Comparison of ENCODE assay signal across 9 cellular contexts in genomic region chr6:134379086-134379485, GRCh38.
DNase-seq lines count a peak whose midpoint lies in the region; ATAC-seq, FAIRE-seq and TF ChIP-seq lines count a peak whose summit lies in the region.
"Had no signal": no experiment of that assay in that cellular context is flagged by ENCODE, and none has a peak within 500 bp of the region (broad histone marks: within the 10 kb centered on the region; RNA-seq: fewer than 3 reads in every experiment).

No MANE protein-coding gene starts in this region.

- H3K36me3 Mint-ChIP-seq in activated T-helper 17 cell treated with anti-CD3 and anti-CD28 coated beads, Interleukin-2, amount 50 U/mL, for 72 hours (ENCODE audit: low read depth), result no peaks in the 10 kb centered on the region

- no peak for TF ChIP-seq CTCF in GM12864 (IDR thresholded peaks at IDR 0.05; ENCODE audit: low read depth, low read length, missing control alignments)
- TF ChIP-seq CTCF in pancreas (IDR thresholded peaks at IDR 0.05), result no peak
- no peak for TF ChIP-seq CTCF in brain microvascular endothelial cell (IDR thresholded peaks at IDR 0.05; ENCODE audit: low read depth, low read length, missing control alignments)

- no peaks in the 10 kb centered on the region for H3K36me3 ChIP-seq in pancreas
- H3K36me3 ChIP-seq in brain microvascular endothelial cell (replicated peaks), result no peaks in the 10 kb centered on the region

- H3K27ac Mint-ChIP-seq in activated T-helper 17 cell treated with anti-CD3 and anti-CD28 coated beads, Interleukin-2, amount 50 U/mL, for 72 hours, result peak overlapping the region; percentile 85

- H3K4me1 ChIP-seq in pancreas, result peaks cover 6 to 22% (median 14%) of the 10 kb centered on the region in 3 donors

- H3K27me3 ChIP-seq in pancreas (no peaks in the 10 kb centered on the region), brain microvascular endothelial cell (replicated peaks) (no peaks in the 10 kb centered on the region)

- H3K9me3 Mint-ChIP-seq in activated T-helper 17 cell treated with anti-CD3 and anti-CD28 coated beads, Interleukin-2, amount 50 U/mL, for 72 hours, result peaks cover 6% of the 10 kb centered on the region

- H3K27me3 Mint-ChIP-seq in activated T-helper 17 cell treated with anti-CD3 and anti-CD28 coated beads, Interleukin-2, amount 50 U/mL, for 72 hours, result no peaks in the 10 kb centered on the region

- H3K4me3 Mint-ChIP-seq in activated T-helper 17 cell treated with anti-CD3 and anti-CD28 coated beads, Interleukin-2, amount 50 U/mL, for 72 hours, result peak overlapping the region; percentile 75

- ATAC-seq in GM21367 (IDR thresholded peaks at IDR 0.05; ENCODE audit: unreplicated experiment) (peak; percentile 76), HG03565 (IDR thresholded peaks at IDR 0.05; ENCODE audit: unreplicated experiment) (peak; percentile 94), pancreas (peak; percentile 93 to 98 (median 98))
- peak; percentile 98 for ATAC-seq in activated T-helper 17 cell treated with anti-CD3 and anti-CD28 coated beads, Interleukin-2, amount 50 U/mL, for 72 hours (replicated peaks)

- peaks cover 23% of the 10 kb centered on the region for H3K4me1 Mint-ChIP-seq in activated T-helper 17 cell treated with anti-CD3 and anti-CD28 coated beads, Interleukin-2, amount 50 U/mL, for 72 hours

- no peak for FAIRE-seq in pancreas (lab: Jason Lieb, UNC)
- FAIRE-seq: colon had no signal

- H3K27ac ChIP-seq in pancreas (peak overlapping the region; percentile 9 to 83 (median 54)), brain microvascular endothelial cell (no peak overlapping the region)

- no peaks in the 10 kb centered on the region for H3K9me3 ChIP-seq in pancreas

- DNase-seq in GM12864 (ENCODE audit: low read depth), result peak; percentile 62
- DNase-seq in pancreas, result peak in 5 of 6 donors; percentile 66 to 83 (median 74)
- no peak for DNase-seq in GOT3 (lab: John Stamatoyannopoulos, UW)
- no peak for DNase-seq in posterior vena cava (ENCODE audit: low spot score)
- DNase-seq in brain microvascular endothelial cell, result no peak

- intact Hi-C loops in pancreas (cut with DNase I), result loop anchor here in 1 of 3 donors (10.0 kb wide), 1 partner anchor 204 kb away; no protein-coding TSS in a partner anchor
- intact Hi-C loops in posterior vena cava (cut with DNase I), result no loop called here

- no peak overlapping the region; the same call in 1 of the 2 replicates for H3K4me3 ChIP-seq in GM12864 (ENCODE audit: low read depth, low read length)
- no peak overlapping the region for H3K4me3 ChIP-seq in pancreas
- no peak overlapping the region for H3K4me3 ChIP-seq in brain microvascular endothelial cell (ENCODE audit: low read depth, low read length)

- WGBS in pancreas, 2 donors, result 13 to 17% methylated on average over 5 of the region's 5 CpGs

- in situ Hi-C loops in brain microvascular endothelial cell (cut with HindIII; ENCODE audit: low pct_ligation_motif_present, low sequenced_read_pairs), result no loop called here

Comparison
In these comparisons a context has a peak if more than half of its experiments do, and no peak if none do; other contexts are left out.
1. DNase-seq: peak in GM12864 (single experiment) and pancreas (5 of 6); none in GOT3 (single experiment), posterior vena cava (single experiment) and brain microvascular endothelial cell (single experiment).
2. Peak in every context shown above with its lines, with median percentiles within 50 percentile points of each other: ATAC-seq.